In genomic region chr12:96006727-96007126, GRCh38 we compare ENCODE assay signal across 22 cellular contexts. TPM values are rescaled to one million over a fixed set of nuclear protein-coding genes. Genes with fewer than 3 reads are reported as not detected.
"Had no signal": no experiment of that assay in that cellular context is flagged by ENCODE, and none has a peak within 500 bp of the region (broad histone marks: within the 10 kb centered on the region; RNA-seq: fewer than 3 reads in every experiment).

No MANE protein-coding gene starts in this region.

- H3K4me1 ChIP-seq: SJSA1 had no signal

- FAIRE-seq: RCC 7860 had no signal

- H3K27ac ChIP-seq: SJSA1, SK-N-MC had no signal

- H3K4me3 ChIP-seq: MG63, SJSA1, SK-N-MC had no signal

- H3K9me3 ChIP-seq: MG63, SJSA1 had no signal

- DNase-seq: Karpas-422, KG1, MG63, NCI-H1092 treated with DMSO at 0.1 percent for 48 hours, NCI-H1436, NCI-H187, NCI-H2029, NCI-H2081 treated with DMSO at 0.1 percent for 48 hours, NCI-H2171, NCI-H226, NCI-H446, NCI-H510A, NCI-H524 treated with DMSO at 0.1 percent for 48 hours, NCI-H69, NCI-H774, Right ventricle myocardium superior, RPMI8226, SIG-M5 had no signal

RNA-seq across cellular contexts. Expression of gene HAL, which starts 10.6 kb away (rescaled TPM):
- total RNA-seq: HT-29 had no signal
